In genomic region chr5:142697846-142698245, GRCh38 we compare ENCODE assay signal across 9 cellular contexts. TPM values are rescaled to one million over a fixed set of nuclear protein-coding genes. Genes with fewer than 3 reads are reported as not detected.
A peak's percentile ranks its signal among the peaks of the same experiment; 100 is the strongest.
DNase-seq lines count a peak whose midpoint lies in the region; ATAC-seq and TF ChIP-seq lines count a peak whose summit lies in the region.
"Had no signal": no experiment of that assay in that cellular context is flagged by ENCODE, and none has a peak within 500 bp of the region (broad histone marks: within the 10 kb centered on the region; RNA-seq: fewer than 3 reads in every experiment).

No MANE protein-coding gene starts in this region.

- no peak overlapping the region for H2BK12ac ChIP-seq in H9 (ENCODE audit: insufficient read length, low read depth, low read length)

- H2BK20ac ChIP-seq in H9 (ENCODE audit: low read depth, low read length, poor library complexity, severe bottlenecking), result no peak overlapping the region

- H3K4ac ChIP-seq in H9 (ENCODE audit: low read depth, low read length), result no peak overlapping the region

- no peak overlapping the region for H3K56ac ChIP-seq in H9 (ENCODE audit: insufficient read length, low read depth, low read length)

- no peak overlapping the region for H2AFZ ChIP-seq in H9 (ENCODE audit: low read length)

- H3K79me2 ChIP-seq in H9 (ENCODE audit: insufficient read depth, low read length), result no peaks in the 10 kb centered on the region

- H3T11ph ChIP-seq in H9 (ENCODE audit: low read length), result no peak overlapping the region

- no peak overlapping the region for H3K4me3 Mint-ChIP-seq in H9
- H3K4me3 Mint-ChIP-seq in stimulated activated effector memory CD8-positive, alpha-beta T cell treated with anti-CD3 and anti-CD28 coated beads, Interleukin-12 subunit alpha, Interleukin-12 subunit beta, amount 100 ng/mL, for 72 hours, result no peak overlapping the region
- H3K4me3 Mint-ChIP-seq: natural killer cell had no signal

- no peaks in the 10 kb centered on the region for H3K27me3 Mint-ChIP-seq in H9 (ENCODE audit: low read depth)

- H3K27ac ChIP-seq in H9 (ENCODE audit: insufficient read length, low read depth, low read length), result no peak overlapping the region

- H3K23ac ChIP-seq in H9 (ENCODE audit: insufficient read length, low read depth, low read length), result no peak overlapping the region

- no peak overlapping the region for H3K4me3 ChIP-seq in astrocyte of the spinal cord (ENCODE audit: low read depth, low read length)
- H3K4me3 ChIP-seq in skeletal muscle satellite cell (ENCODE audit: low read length), result peak overlapping the region; percentile 48
- H3K4me3 ChIP-seq in mucosa of descending colon, result no peak overlapping the region

- no peaks in the 10 kb centered on the region for H3K79me1 ChIP-seq in H9 (ENCODE audit: insufficient read depth, low read depth, low read length, poor library complexity, severe bottlenecking)

- peaks cover 13% of the 10 kb centered on the region; the same call in 1 of the 2 replicates for H3K4me1 ChIP-seq in H9 (ENCODE audit: insufficient read depth, low read length)
- peaks cover 24% of the 10 kb centered on the region for H3K4me1 ChIP-seq in skeletal muscle satellite cell (ENCODE audit: control insufficient read depth, insufficient read depth, low read length)
- H3K4me1 ChIP-seq in mucosa of descending colon (ENCODE audit: low read depth), result no peaks in the 10 kb centered on the region

- H3K9me3 Mint-ChIP-seq in H9, result peaks cover 0 to 2% of the 10 kb centered on the region in 2 experiments; a peak in 3 of 5 replicates
- H3K9me3 Mint-ChIP-seq in stimulated activated effector memory CD8-positive, alpha-beta T cell treated with anti-CD3 and anti-CD28 coated beads, Interleukin-12 subunit alpha, Interleukin-12 subunit beta, amount 100 ng/mL, for 72 hours, result no peaks in the 10 kb centered on the region
- H3K9me3 Mint-ChIP-seq: natural killer cell had no signal

- no peaks in the 10 kb centered on the region for H3K36me3 Mint-ChIP-seq in H9 (ENCODE audit: insufficient read depth in 1 of 3, low read depth in 3 of 3)
- no peaks in the 10 kb centered on the region for H3K36me3 Mint-ChIP-seq in stimulated activated effector memory CD8-positive, alpha-beta T cell treated with anti-CD3 and anti-CD28 coated beads, Interleukin-12 subunit alpha, Interleukin-12 subunit beta, amount 100 ng/mL, for 72 hours
- H3K36me3 Mint-ChIP-seq: natural killer cell had no signal

- H3K36me3 ChIP-seq in skeletal muscle satellite cell (ENCODE audit: insufficient read depth, low read length) (no peaks in the 10 kb centered on the region), mucosa of descending colon (ENCODE audit: low read depth) (no peaks in the 10 kb centered on the region)

- H2BK5ac ChIP-seq in H9 (ENCODE audit: insufficient read length, low read length), result no peak overlapping the region

- no peak overlapping the region for H3K18ac ChIP-seq in H9 (ENCODE audit: insufficient read length, low read depth, low read length)

- H2BK15ac ChIP-seq in H9 (ENCODE audit: low read depth, low read length), result no peak overlapping the region

- no peak overlapping the region for H3K9ac ChIP-seq in H9 (ENCODE audit: extremely low read depth, insufficient read length, low read length)
- H3K9ac ChIP-seq in skeletal muscle satellite cell (ENCODE audit: low read depth, low read length), result peak overlapping the region; percentile 16

- no peaks in the 10 kb centered on the region for H3K27me3 ChIP-seq in H9 (ENCODE audit: insufficient read depth, low read length)
- no peaks in the 10 kb centered on the region for H3K27me3 ChIP-seq in skeletal muscle satellite cell (ENCODE audit: control insufficient read depth, insufficient read depth, low read length)

- ATAC-seq in left ventricle myocardium superior (peak; percentile 81), HG02642 (IDR thresholded peaks at IDR 0.05; ENCODE audit: poor library complexity, unreplicated experiment) (no peak), mucosa of descending colon (no peak), HG02678 (IDR thresholded peaks at IDR 0.05; ENCODE audit: unreplicated experiment) (no peak)
- ATAC-seq in stimulated activated effector memory CD8-positive, alpha-beta T cell treated with anti-CD3 and anti-CD28 coated beads, Interleukin-12 subunit alpha, Interleukin-12 subunit beta, amount 100 ng/mL, for 72 hours, result no peak
- ATAC-seq: natural killer cell had no signal

- no peaks in the 10 kb centered on the region for H4K20me1 ChIP-seq in H9 (ENCODE audit: control insufficient read depth, insufficient read depth, insufficient read length)

- H3K9me3 ChIP-seq in H9 (ENCODE audit: control insufficient read depth, low read depth, low read length), result no peaks in the 10 kb centered on the region
- H3K9me3 ChIP-seq in skeletal muscle satellite cell (replicated peaks; ENCODE audit: low read length), result no peaks in the 10 kb centered on the region
- no peaks in the 10 kb centered on the region for H3K9me3 ChIP-seq in mucosa of descending colon

- H4K91ac ChIP-seq in H9 (ENCODE audit: insufficient read length, low read depth, low read length), result no peak overlapping the region

- H3K14ac ChIP-seq in H9 (ENCODE audit: insufficient read depth, low read length), result no peak overlapping the region

- H2AK5ac ChIP-seq in H9 (ENCODE audit: insufficient read length, low read length), result no peak overlapping the region

- H4K8ac ChIP-seq in H9 (replicated peaks; ENCODE audit: insufficient read length, low read depth, low read length), result no peak overlapping the region

- no peak overlapping the region for H3K4me2 ChIP-seq in H9 (ENCODE audit: insufficient read depth, insufficient read length, low read length)
- H3K4me2 ChIP-seq in skeletal muscle satellite cell (ENCODE audit: low read length), result peak overlapping the region; percentile 76

- H4K5ac ChIP-seq in H9 (ENCODE audit: insufficient read length, low read depth, low read length), result no peak overlapping the region

- TF ChIP-seq CTCF in H9 (conservative IDR thresholded peaks at IDR 0.05) (no peak), astrocyte of the spinal cord (IDR thresholded peaks at IDR 0.05; ENCODE audit: low read depth, low read length) (no peak), mucosa of descending colon (IDR thresholded peaks at IDR 0.05) (no peak)

- peaks cover 42 to 45% of the 10 kb centered on the region in 2 experiments for H3K4me1 Mint-ChIP-seq in H9
- H3K4me1 Mint-ChIP-seq in stimulated activated effector memory CD8-positive, alpha-beta T cell treated with anti-CD3 and anti-CD28 coated beads, Interleukin-12 subunit alpha, Interleukin-12 subunit beta, amount 100 ng/mL, for 72 hours, result no peaks in the 10 kb centered on the region
- H3K4me1 Mint-ChIP-seq: natural killer cell had no signal

- WGBS in H9 (ENCODE audit: extremely low coverage, insufficient read length, low lambda C conversion rate), result no CpG with 5 or more reads among the region's 3 CpGs

- DNase-seq in H9, result no peak
- DNase-seq in astrocyte of the spinal cord (ENCODE audit: low read depth, low spot score), result peak; percentile 51
- peak; percentile 71 for DNase-seq in left ventricle myocardium superior
- DNase-seq in stimulated activated effector memory CD8-positive, alpha-beta T cell treated with anti-CD3 and anti-CD28 coated beads, Interleukin-12 subunit alpha, Interleukin-12 subunit beta, amount 100 ng/mL, for 72 hours (ENCODE audit: low spot score in 2 of 2), result no peak
- no peak for DNase-seq in mucosa of descending colon
- DNase-seq: natural killer cell had no signal

- no peak overlapping the region for H2BK120ac ChIP-seq in H9 (ENCODE audit: low read depth, low read length, poor library complexity, severe bottlenecking)

- in situ Hi-C loops in astrocyte of the spinal cord (cut with HindIII; ENCODE audit: low sequenced_read_pairs), result loop anchor here (10.0 kb wide), 1 partner anchor 83 kb away; no protein-coding TSS in a partner anchor

- H3K23me2 ChIP-seq in H9 (ENCODE audit: insufficient read length, low read depth, low read length, poor library complexity, severe bottlenecking), result no peaks in the 10 kb centered on the region

- H3K27ac Mint-ChIP-seq in H9, result peak overlapping the region in 2 of 3 experiments; percentile 1 to 63; a peak in 3 of 7 replicates
- H3K27ac Mint-ChIP-seq in stimulated activated effector memory CD8-positive, alpha-beta T cell treated with anti-CD3 and anti-CD28 coated beads, Interleukin-12 subunit alpha, Interleukin-12 subunit beta, amount 100 ng/mL, for 72 hours, result no peak overlapping the region
- H3K27ac Mint-ChIP-seq: natural killer cell had no signal

- intact Hi-C loops in left ventricle myocardium superior (cut with micrococcal nuclease), result loop anchor here (2.0 to 10.0 kb wide), 3 partner anchors 41 to 543 kb away; no protein-coding TSS in a partner anchor
- intact Hi-C loops in mucosa of descending colon (cut with DNase I, micrococcal nuclease), result loop anchor here (2.0 to 5.0 kb wide), 3 partner anchors 41 to 87 kb away; no protein-coding TSS in a partner anchor

RNA-seq across cellular contexts. Expression of gene FGF1, which starts 12.0 kb away (rescaled TPM):
- 3.2 and 4.6 TPM in 2 replicates for total RNA-seq in H9 (2021)
- 43.6 TPM for total RNA-seq in left ventricle myocardium superior
- 1.5 TPM in 2 replicates for total RNA-seq in skeletal muscle satellite cell (2012; rRNA removed)
- total RNA-seq in mucosa of descending colon, result 1 to 10 TPM in 1 of 3 donors, under 1 TPM in 2; 0.31 to 3.5 (median 0.35) TPM
- total RNA-seq: natural killer cell had no signal

Comparison
In these comparisons a context has a peak if more than half of its experiments do, and no peak if none do; other contexts are left out.
1. DNase-seq: peak in astrocyte of the spinal cord (single experiment) and left ventricle myocardium superior (single experiment); none in H9 (single experiment), stimulated activated effector memory CD8-positive, alpha-beta T cell treated with anti-CD3 and anti-CD28 coated beads, Interleukin-12 subunit alpha, Interleukin-12 subunit beta, amount 100 ng/mL, for 72 hours (0 of 2) and mucosa of descending colon (0 of 3).